ENCODE assay signal across 8 cellular contexts in genomic region chr13:44577236-44578063, GRCh38.
DNase-seq lines count a peak whose midpoint lies in the region; ATAC-seq lines count a peak whose summit lies in the region.

No MANE protein-coding gene starts in this region.

- peak overlapping the region; percentile 97 for H3K4me3 Mint-ChIP-seq in central memory CD8-positive, alpha-beta T cell

- no peaks in the 10 kb centered on the region for H3K9me3 Mint-ChIP-seq in central memory CD8-positive, alpha-beta T cell

- peak overlapping the region; percentile 88 for H3K27ac Mint-ChIP-seq in central memory CD8-positive, alpha-beta T cell (ENCODE audit: low read depth)

- H3K4me1 Mint-ChIP-seq in central memory CD8-positive, alpha-beta T cell, result peaks cover 41% of the 10 kb centered on the region

- no peaks in the 10 kb centered on the region for H3K27me3 Mint-ChIP-seq in central memory CD8-positive, alpha-beta T cell

- DNase-seq in AG08396 (ENCODE audit: low spot score) (peak; percentile 96), NCI-H345 (lab: John Stamatoyannopoulos, UW) (peak; percentile 97), islet precursor cell (peak; percentile 99)
- peak; percentile 82 for DNase-seq in activated CD4-positive, CD25-positive, alpha-beta regulatory T cell treated with anti-CD3 and anti-CD28 coated beads, Interleukin-2, amount 50 U/mL, for 16 hours (ENCODE audit: low read depth, low spot score)
- peak; percentile 89 for DNase-seq in central memory CD8-positive, alpha-beta T cell (ENCODE audit: low spot score in 2 of 2)
- DNase-seq in stimulated activated CD4-positive, alpha-beta T cell treated with anti-CD3 and anti-CD28 coated beads, Interleukin-12 subunit alpha, Interleukin-12 subunit beta, amount 100 ng/mL, for 4 hours, result peak; percentile 96

- peaks cover 22% of the 10 kb centered on the region for H3K36me3 Mint-ChIP-seq in central memory CD8-positive, alpha-beta T cell (ENCODE audit: insufficient read depth)

- ATAC-seq in GM19023 (IDR thresholded peaks at IDR 0.05; ENCODE audit: unreplicated experiment) (peak; percentile 69), HG03196 (IDR thresholded peaks at IDR 0.05; ENCODE audit: unreplicated experiment) (peak; percentile 63)
- ATAC-seq in central memory CD8-positive, alpha-beta T cell (replicated peaks; ENCODE audit: extremely low read depth, poor library complexity, severe bottlenecking), result peak; percentile 68

Comparison
In these comparisons a context has a peak if more than half of its experiments do, and no peak if none do; other contexts are left out.
1. Peak in every context shown above with its lines: DNase-seq and ATAC-seq.